In the genomic region with DNA sequence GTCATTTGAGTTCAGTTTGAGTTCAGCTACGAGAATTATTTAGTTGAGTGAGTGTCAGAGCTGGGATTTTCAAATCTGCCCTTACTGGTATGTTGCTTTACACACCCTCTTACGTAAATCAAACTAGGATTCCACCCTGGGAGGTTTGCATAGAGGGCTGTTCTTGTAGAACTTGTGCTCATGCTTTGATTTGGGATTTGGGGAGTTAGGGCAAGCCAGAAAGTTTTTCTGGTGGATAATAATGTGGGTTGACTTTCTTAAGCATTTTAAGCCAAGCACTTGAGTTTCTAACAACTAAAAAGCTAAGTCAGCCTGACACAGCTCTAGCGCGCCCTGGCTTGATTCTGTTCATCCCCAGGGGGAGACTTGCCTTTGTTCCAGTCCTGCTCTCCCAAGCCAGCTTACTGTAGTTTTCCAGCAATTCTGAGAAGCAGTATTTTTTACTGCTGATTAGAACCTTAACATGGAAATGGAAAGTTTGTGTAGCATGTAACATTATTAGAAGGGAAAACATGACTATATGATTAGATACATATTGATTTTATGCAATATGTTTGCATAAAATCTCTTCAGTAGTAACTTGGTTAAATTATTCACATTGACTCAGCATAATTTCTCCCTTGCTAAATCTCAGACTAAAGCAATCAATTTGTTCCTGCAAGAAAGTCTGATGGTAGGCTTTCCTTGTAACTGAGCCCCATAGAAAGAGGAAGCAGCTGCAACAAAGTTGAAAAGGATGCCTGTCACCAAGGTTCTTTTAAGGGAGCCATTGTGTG, we compare ENCODE assay signal across 9 cellular contexts. TPM values are rescaled to one million over a fixed set of nuclear protein-coding genes. Genes with fewer than 3 reads are reported as not detected.
DNase-seq lines count a peak whose midpoint lies in the region; ATAC-seq and TF ChIP-seq lines count a peak whose summit lies in the region.
"Had no signal": no experiment of that assay in that cellular context is flagged by ENCODE, and none has a peak within 500 bp of the region (broad histone marks: within the 10 kb centered on the region; RNA-seq: fewer than 3 reads in every experiment).

No MANE protein-coding gene starts in this region.

- TF ChIP-seq CTCF in esophagus muscularis mucosa (IDR thresholded peaks at IDR 0.05), result no peak

- peaks cover 5 to 11% (median 10%) of the 10 kb centered on the region in 7 donors for H3K4me1 Mint-ChIP-seq in naive thymus-derived CD4-positive, alpha-beta T cell

- intact Hi-C loops in esophagus muscularis mucosa (cut with DNase I), result no loop called here
- intact Hi-C loops in naive thymus-derived CD4-positive, alpha-beta T cell (cut with micrococcal nuclease), result loop anchor here (1.0 kb wide), 1 partner anchor 11 kb away; no protein-coding TSS in a partner anchor

- no peaks in the 10 kb centered on the region for H3K27me3 Mint-ChIP-seq in naive thymus-derived CD4-positive, alpha-beta T cell

- peaks cover 0 to 14% (median under 1%) of the 10 kb centered on the region in 4 donors for H3K36me3 ChIP-seq in esophagus muscularis mucosa
- H3K36me3 ChIP-seq in naive thymus-derived CD4-positive, alpha-beta T cell (ENCODE audit: control insufficient read depth in 2 of 3, insufficient read depth in 3 of 3, low read length in 3 of 3), result no peaks in the 10 kb centered on the region

- H3K27ac Mint-ChIP-seq in naive thymus-derived CD4-positive, alpha-beta T cell, result peak overlapping the region in 1 of 9 donors; percentile 17

- WGBS in esophagus muscularis mucosa, result 18% methylated on average over 4 of the region's 4 CpGs

- peaks cover 0 to under 1% (median 0%) of the 10 kb centered on the region in 11 donors for H3K9me3 Mint-ChIP-seq in naive thymus-derived CD4-positive, alpha-beta T cell

- no peaks in the 10 kb centered on the region for H3K9me3 ChIP-seq in esophagus muscularis mucosa
- no peaks in the 10 kb centered on the region for H3K9me3 ChIP-seq in naive thymus-derived CD4-positive, alpha-beta T cell (ENCODE audit: control insufficient read depth in 2 of 3, low read length in 3 of 3)

- peaks cover 6 to 26% (median 22%) of the 10 kb centered on the region in 4 donors for H3K4me1 ChIP-seq in esophagus muscularis mucosa
- no peaks in the 10 kb centered on the region for H3K4me1 ChIP-seq in naive thymus-derived CD4-positive, alpha-beta T cell (ENCODE audit: control insufficient read depth in 2 of 2, insufficient read depth in 2 of 2, low read length in 2 of 2)

- DNase-seq in H4 (ENCODE audit: low spot score), result peak; percentile 68
- peak; percentile 64 for DNase-seq in RPMI7951 (ENCODE audit: low read depth)
- DNase-seq in esophagus muscularis mucosa (ENCODE audit: extremely low spot score), result no peak
- DNase-seq in naive thymus-derived CD4-positive, alpha-beta T cell, result peak in 5 of 9 donors; percentile 11 to 27 (median 20)
- DNase-seq in DMS79 treated with DMSO at 0.1 percent for 48 hours (lab: John Stamatoyannopoulos, UW), result no peak
- no peak for DNase-seq in NCI-H187 treated with DMSO at 0.1 percent for 48 hours (lab: John Stamatoyannopoulos, UW)
- DNase-seq in effector CD8-positive, alpha-beta T cell (lab: John Stamatoyannopoulos, UW), result no peak

- H3K27ac ChIP-seq in esophagus muscularis mucosa (replicated peaks in 1 of 4), result peak overlapping the region; percentile 64 to 74 (median 68)
- H3K27ac ChIP-seq in naive thymus-derived CD4-positive, alpha-beta T cell (ENCODE audit: low read depth, low read length), result no peak overlapping the region
- H3K27ac ChIP-seq: VCaP had no signal

- H3K4me3 Mint-ChIP-seq in naive thymus-derived CD4-positive, alpha-beta T cell, result no peak overlapping the region

- CTCF ChIA-PET in naive thymus-derived CD4-positive, alpha-beta T cell (lab: Charles Lee), result no interaction called here

- H3K4me3 ChIP-seq in esophagus muscularis mucosa, result peak overlapping the region in 2 of 4 donors; percentile 21 to 27
- no peak overlapping the region for H3K4me3 ChIP-seq in naive thymus-derived CD4-positive, alpha-beta T cell (ENCODE audit: low read length)

- H3K36me3 Mint-ChIP-seq in naive thymus-derived CD4-positive, alpha-beta T cell, result peaks cover 0 to 11% (median 0%) of the 10 kb centered on the region in 5 donors

- no peak for TF ChIP-seq POLR2A in esophagus muscularis mucosa (IDR thresholded peaks at IDR 0.05; ENCODE audit: low read depth)

- peak; percentile 75 for ATAC-seq in naive thymus-derived CD4-positive, alpha-beta T cell
- no peak for ATAC-seq in HG02588 (IDR thresholded peaks at IDR 0.05; ENCODE audit: unreplicated experiment)

- POLR2A ChIA-PET in naive thymus-derived CD4-positive, alpha-beta T cell (lab: Charles Lee), result interaction anchor here (1.1 kb wide), 1 partner anchor 11 kb away, joined by 3 read pairs; no protein-coding TSS in a partner anchor

- TF ChIP-seq EP300 in esophagus muscularis mucosa (IDR thresholded peaks at IDR 0.05), result no peak

- H3K27me3 ChIP-seq in esophagus muscularis mucosa, result no peaks in the 10 kb centered on the region
- no peaks in the 10 kb centered on the region for H3K27me3 ChIP-seq in naive thymus-derived CD4-positive, alpha-beta T cell (ENCODE audit: control insufficient read depth in 2 of 2, insufficient read depth in 2 of 2, low read length in 2 of 2)

RNA-seq across cellular contexts. Expression of a gene that starts 11.1 kb away (rescaled TPM):
- 119 and 198 TPM in 2 replicates for total RNA-seq in H4 (2014; rRNA removed; shearing (Covaris generic))
- total RNA-seq in RPMI7951 (2014; rRNA removed; shearing (Covaris generic)), result 68.9 and 79.9 TPM in 2 replicates
- 10 to 100 TPM; 24.5 to 58.6 (median 51.9) TPM for total RNA-seq in esophagus muscularis mucosa
- total RNA-seq in naive thymus-derived CD4-positive, alpha-beta T cell, result 100 to 1,000 TPM in 1 of 5 experiments, 10 to 100 TPM in 4; 42.0 to 110 (median 48.5) TPM
- 10 to 100 TPM; 45.8 to 47.0 TPM for polyA plus RNA-seq in naive thymus-derived CD4-positive, alpha-beta T cell

RNA-seq across cellular contexts. Expression of a gene that starts 42.4 kb away (rescaled TPM):
- total RNA-seq in H4 (2014; rRNA removed; shearing (Covaris generic)), result 24.5 and 31.4 TPM in 2 replicates
- total RNA-seq in RPMI7951 (2014; rRNA removed; shearing (Covaris generic)), result 19.0 and 28.5 TPM in 2 replicates
- 10 to 100 TPM in 1 of 4 donors, 1 to 10 TPM in 3; 4.0 to 13.3 (median 6.1) TPM for total RNA-seq in esophagus muscularis mucosa
- total RNA-seq in naive thymus-derived CD4-positive, alpha-beta T cell, result 10 to 100 TPM in 2 of 5 experiments, 1 to 10 TPM in 3; 5.4 to 13.0 (median 9.8) TPM
- polyA plus RNA-seq in naive thymus-derived CD4-positive, alpha-beta T cell, result 10 to 100 TPM in 1 of 2 donors, 1 to 10 TPM in 1; 8.7 to 13.2 TPM

Comparison
In these comparisons a context has a peak if more than half of its experiments do, and no peak if none do; other contexts are left out.
1. DNase-seq: peak in H4 (single experiment), RPMI7951 (single experiment) and naive thymus-derived CD4-positive, alpha-beta T cell (5 of 9); none in esophagus muscularis mucosa (single experiment), DMS79 treated with DMSO at 0.1 percent for 48 hours (single experiment), NCI-H187 treated with DMSO at 0.1 percent for 48 hours (single experiment) and effector CD8-positive, alpha-beta T cell (single experiment).